Comparison of ENCODE assay signal across 17 cellular contexts in the genomic region with DNA sequence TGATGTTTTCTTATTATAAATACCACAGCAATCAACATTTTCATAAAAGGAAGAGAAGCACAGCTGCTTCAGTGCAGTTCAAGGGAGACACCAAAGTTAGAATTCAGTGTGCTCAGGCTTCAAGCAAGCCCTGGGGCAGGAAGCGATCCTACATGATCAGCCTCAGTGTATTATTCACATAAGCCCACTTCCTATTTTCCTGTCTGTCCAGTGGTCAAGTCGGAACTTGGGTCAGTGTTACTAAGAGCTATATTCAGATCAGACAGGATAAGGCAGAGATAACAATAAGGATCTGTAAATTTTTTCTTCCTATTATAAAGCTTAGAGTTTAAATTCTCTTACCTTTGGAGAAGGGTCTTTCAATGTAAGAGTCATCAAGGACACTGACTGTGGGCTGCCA. TPM values are rescaled to one million over a fixed set of nuclear protein-coding genes. Genes with fewer than 3 reads are reported as not detected.
DNase-seq lines count a peak whose midpoint lies in the region; ATAC-seq, FAIRE-seq and TF ChIP-seq lines count a peak whose summit lies in the region.
"Had no signal": no experiment of that assay in that cellular context is flagged by ENCODE, and none has a peak within 500 bp of the region (broad histone marks: within the 10 kb centered on the region; RNA-seq: fewer than 3 reads in every experiment).

No MANE protein-coding gene starts in this region.

- no peak overlapping the region for H2AFZ ChIP-seq in PC-3 (ENCODE audit: low read length)

- no peak for TF ChIP-seq EP300 in suprapubic skin (IDR thresholded peaks at IDR 0.05)

- peaks cover 5% of the 10 kb centered on the region; the same call in 1 of the 2 replicates for H4K20me1 ChIP-seq in PC-3 (ENCODE audit: low read length)

- 77% methylated on average over 2 of the region's 2 CpGs for WGBS in suprapubic skin

- no peaks in the 10 kb centered on the region for H3K9me2 ChIP-seq in PC-3 (replicated peaks; ENCODE audit: low read length)

- H3F3A ChIP-seq in PC-3 (ENCODE audit: low read length, unreplicated experiment): peaks cover 11% of the 10 kb centered on the region

- H3K36me3 ChIP-seq in PC-3 (ENCODE audit: low read depth, low read length): peaks cover 45% of the 10 kb centered on the region
- H3K36me3 ChIP-seq in suprapubic skin: peaks cover 70% of the 10 kb centered on the region

- DNase-seq in H54 (ENCODE audit: insufficient read length, low spot score) (no peak), PC-3 (peak; percentile 56), choroid plexus epithelial cell (ENCODE audit: low read depth) (peak; percentile 43), lung microvascular endothelial cell (ENCODE audit: low read depth in 2 of 2) (peak; percentile 16 to 84), HuH-7.5 (ENCODE audit: low spot score) (no peak), suprapubic skin (ENCODE audit: low spot score in 2 of 2) (no peak)
- no peak for DNase-seq in stimulated activated CD4-positive, alpha-beta T cell treated with anti-CD3 and anti-CD28 coated beads, Interleukin-2, amount 100 ng/mL, for 48 hours
- DNase-seq: C1 segment of cervical spinal cord, DND-41, H7, NCI-H1092, NCI-H2081 treated with DMSO at 0.1 percent for 48 hours, NCI-H524, Right ventricle myocardium superior had no signal

- H3K4me3 ChIP-seq in PC-3 (ENCODE audit: low read length): no peak overlapping the region
- H3K4me3 ChIP-seq in choroid plexus epithelial cell (ENCODE audit: low read depth, low read length): no peak overlapping the region
- H3K4me3 ChIP-seq in suprapubic skin: no peak overlapping the region
- H3K4me3 ChIP-seq: SK-N-MC had no signal

- BruUV-seq in PC-3 (replicated peaks; lab: Mats Ljungman, UMichigan): no TSS peak

- intact Hi-C loops in PC-3 (cut with micrococcal nuclease): no loop called here

- ATAC-seq in PC-3 (peak; percentile 79), GM21360 (IDR thresholded peaks at IDR 0.05; ENCODE audit: unreplicated experiment) (no peak)
- ATAC-seq: Panc1 had no signal

- no peaks in the 10 kb centered on the region for H3K27me3 ChIP-seq in PC-3 (ENCODE audit: low read length)
- H3K27me3 ChIP-seq in suprapubic skin: no peaks in the 10 kb centered on the region

- peak; percentile 73 for FAIRE-seq in H54 (lab: Jason Lieb, UNC)

- peak overlapping the region; percentile 31; the same call in 1 of the 2 replicates for H3K27ac ChIP-seq in PC-3 (ENCODE audit: low read length)
- H3K27ac ChIP-seq in suprapubic skin: no peak overlapping the region
- H3K27ac ChIP-seq: SK-N-MC had no signal

- CTCF ChIA-PET in PC-3 (lab: Charles Lee): no interaction called here

- peak overlapping the region; percentile 18 for H3K4me2 ChIP-seq in PC-3 (ENCODE audit: low read length)

- H3K4me1 ChIP-seq in PC-3 (ENCODE audit: insufficient read depth, low read length): peaks cover 20% of the 10 kb centered on the region
- no peaks in the 10 kb centered on the region for H3K4me1 ChIP-seq in suprapubic skin

- POLR2A ChIA-PET in PC-3 (lab: Charles Lee; ENCODE audit: unreplicated experiment): interaction anchor here (0.7 kb wide), 2 partner anchors 12 to 1890 kb away, joined by 3 to 5 read pairs; no protein-coding TSS in a partner anchor

- H3K9me3 ChIP-seq in PC-3 (ENCODE audit: low read length) (no peaks in the 10 kb centered on the region), suprapubic skin (no peaks in the 10 kb centered on the region)

- no peak for TF ChIP-seq CTCF in PC-3 (conservative IDR thresholded peaks at IDR 0.05; ENCODE audit: low read depth, low read length)
- no peak for TF ChIP-seq CTCF in choroid plexus epithelial cell (conservative IDR thresholded peaks at IDR 0.05; ENCODE audit: low read depth, low read length)
- TF ChIP-seq CTCF in suprapubic skin (IDR thresholded peaks at IDR 0.05): no peak

- H3K79me2 ChIP-seq in PC-3 (ENCODE audit: low read length): no peaks in the 10 kb centered on the region

- no peak overlapping the region for H3K9ac ChIP-seq in PC-3 (ENCODE audit: low read length)

- no peak for TF ChIP-seq POLR2A in H54 (IDR thresholded peaks at IDR 0.05; ENCODE audit: low read depth, low read length)
- no peak for TF ChIP-seq POLR2A in suprapubic skin (IDR thresholded peaks at IDR 0.05)

RNA-seq across cellular contexts. Expression of a gene that starts 12.9 kb away (rescaled TPM):
- 24.7 and 31.6 TPM in 2 replicates for total RNA-seq in PC-3 (2014; rRNA removed)
- total RNA-seq in lung microvascular endothelial cell: 4.4 and 5.2 TPM in 2 replicates
- 10 to 100 TPM; 11.5 to 46.9 (median 26.6) TPM for total RNA-seq in suprapubic skin

Comparison
In these comparisons a context has a peak if more than half of its experiments do, and no peak if none do; other contexts are left out.
1. DNase-seq: peak in PC-3 (single experiment), choroid plexus epithelial cell (single experiment) and lung microvascular endothelial cell (2 of 2); none in H54 (single experiment), HuH-7.5 (single experiment), stimulated activated CD4-positive, alpha-beta T cell treated with anti-CD3 and anti-CD28 coated beads, Interleukin-2, amount 100 ng/mL, for 48 hours (0 of 2) and suprapubic skin (0 of 2).